29 cellular contexts compared by ENCODE assay signal in the genomic region with DNA sequence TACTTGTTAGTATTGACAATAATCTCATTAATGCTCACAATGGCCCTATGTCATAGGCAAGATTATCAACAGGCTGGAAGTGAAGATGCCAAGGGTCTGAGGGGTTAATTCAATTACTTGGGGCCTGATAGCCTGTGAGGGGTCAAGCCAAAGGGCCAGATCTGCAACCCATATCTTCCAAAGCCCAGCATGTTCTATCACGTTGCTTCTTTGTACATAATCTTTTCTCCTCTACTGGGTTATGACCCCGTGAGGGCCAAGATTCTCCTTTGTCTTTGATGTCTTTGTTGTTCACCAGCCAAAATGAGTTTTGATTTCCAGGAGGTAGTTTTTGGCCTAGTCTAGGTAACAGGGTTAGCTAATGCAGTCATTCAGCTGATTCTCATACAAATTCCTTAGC.
"Had no signal": no experiment of that assay in that cellular context is flagged by ENCODE, and none has a peak within 500 bp of the region (broad histone marks: within the 10 kb centered on the region; RNA-seq: fewer than 3 reads in every experiment).

No MANE protein-coding gene starts in this region.

- H3K4me1 Mint-ChIP-seq: mesothelial cell of epicardium; naive B cell; natural killer cell; stimulated activated naive B cell treated with anti-CD40 and anti-IgM and Interleukin-4, amounts not matched to agents 10 μg/mL and 1 μg/mL and 100 μg/mL, for 72 hours had no signal

- H3K9me3 Mint-ChIP-seq: mesothelial cell of epicardium; naive B cell; natural killer cell; nephron progenitor cell; stimulated activated naive B cell treated with anti-CD40 and anti-IgM and Interleukin-4, amounts not matched to agents 10 μg/mL and 1 μg/mL and 100 μg/mL, for 72 hours had no signal

- H3K4me3 Mint-ChIP-seq: mesothelial cell of epicardium; naive B cell; natural killer cell; nephron progenitor cell; stimulated activated naive B cell treated with anti-CD40 and anti-IgM and Interleukin-4, amounts not matched to agents 10 μg/mL and 1 μg/mL and 100 μg/mL, for 72 hours had no signal

- H3K9me3 ChIP-seq: left lung, lower lobe of right lung, ovary, stomach, testis, thyroid gland, transverse colon, upper lobe of left lung, vagina had no signal

- H3K27me3 ChIP-seq: left lung, ovary, stomach, testis, thyroid gland, transverse colon, upper lobe of left lung, vagina had no signal

- H3K4me3 ChIP-seq: left lung, lower lobe of right lung, ovary, skin epidermis, stomach, testis, thyroid gland, transverse colon, upper lobe of left lung, vagina had no signal

- ATAC-seq: left colon; left lung; lower lobe of right lung; natural killer cell; right cardiac atrium; sciatic nerve; stimulated activated naive B cell treated with anti-CD40 and anti-IgM and Interleukin-4, amounts not matched to agents 10 μg/mL and 1 μg/mL and 100 μg/mL, for 72 hours; stimulated activated naive CD8-positive, alpha-beta T cell treated with anti-CD3 and anti-CD28 coated beads, Interleukin-15, Interleukin-2, amounts not matched to agents 100 U/mL and 50 U/mL, for 24 hours had no signal

- H3K36me3 ChIP-seq: left lung, lower lobe of right lung, ovary, stomach, thyroid gland, transverse colon, upper lobe of left lung, vagina had no signal

- DNase-seq: hippocampal formation; kidney; left colon; left lung; lower lobe of right lung; mammary epithelial cell; mesenchymal stem cell; naive B cell; natural killer cell; nephron progenitor cell; ovary; retina; right cardiac atrium; stimulated activated CD4-positive, alpha-beta T cell treated with anti-CD3 and anti-CD28 coated beads, Interleukin-12 subunit alpha, Interleukin-12 subunit beta, amount 100 ng/mL, for 4 hours; stimulated activated CD4-positive, alpha-beta T cell treated with anti-CD3 and anti-CD28 coated beads, Interleukin-15, amount 100 ng/mL, for 24 hours; stimulated activated CD4-positive, alpha-beta T cell treated with anti-CD3 and anti-CD28 coated beads, Interleukin-2, amount 100 ng/mL, for 24 hours; stimulated activated CD4-positive, alpha-beta T cell treated with anti-CD3 and anti-CD28 coated beads, Interleukin-4, amount 100 ng/mL, for 1 hour; stimulated activated naive B cell treated with anti-CD40 and anti-IgM and Interleukin-4, amounts not matched to agents 10 μg/mL and 1 μg/mL and 100 μg/mL, for 72 hours; stimulated activated naive CD8-positive, alpha-beta T cell treated with anti-CD3 and anti-CD28 coated beads, Interleukin-15, Interleukin-2, amounts not matched to agents 100 U/mL and 50 U/mL, for 24 hours; stomach; testis; transverse colon; upper lobe of left lung had no signal

- H3K36me3 Mint-ChIP-seq: mesothelial cell of epicardium; naive B cell; natural killer cell; stimulated activated naive B cell treated with anti-CD40 and anti-IgM and Interleukin-4, amounts not matched to agents 10 μg/mL and 1 μg/mL and 100 μg/mL, for 72 hours had no signal

- H3K27ac Mint-ChIP-seq: mesothelial cell of epicardium; naive B cell; natural killer cell; nephron progenitor cell; progenitor cell of endocrine pancreas; stimulated activated naive B cell treated with anti-CD40 and anti-IgM and Interleukin-4, amounts not matched to agents 10 μg/mL and 1 μg/mL and 100 μg/mL, for 72 hours had no signal

- H3K27me3 Mint-ChIP-seq: progenitor cell of endocrine pancreas; stimulated activated naive B cell treated with anti-CD40 and anti-IgM and Interleukin-4, amounts not matched to agents 10 μg/mL and 1 μg/mL and 100 μg/mL, for 72 hours had no signal

- H3K4me1 ChIP-seq: left lung, lower lobe of right lung, stomach, thyroid gland, transverse colon, upper lobe of left lung, vagina had no signal

- H3K27ac ChIP-seq: left lung, lower lobe of right lung, ovary, skin epidermis, stomach, testis, thyroid gland, transverse colon, upper lobe of left lung, vagina had no signal
